Comparison of ENCODE assay signal across 8 cellular contexts in genomic region chr19:12035220-12036172, GRCh38. TPM values are rescaled to one million over a fixed set of nuclear protein-coding genes. Genes with fewer than 3 reads are reported as not detected.
DNase-seq lines count a peak whose midpoint lies in the region; ATAC-seq and TF ChIP-seq lines count a peak whose summit lies in the region.

Gene ZNF433 (minus strand): TSS chr19:12035679. CDS start chr19:12035539, 140 bp downstream.

- peak; percentile 97 for ATAC-seq in HG02642 (IDR thresholded peaks at IDR 0.05; ENCODE audit: poor library complexity, unreplicated experiment)

- H3K27ac ChIP-seq in coronary artery: peak within 1 kb of the TSS; percentile 69 to 93

- intact Hi-C loops in activated CD4-positive, alpha-beta T cell treated with anti-CD3 and anti-CD28 coated beads, Interleukin-2, amount 10 ng/mL, durations not matched to agents 24 days and 14 days (cut with micrococcal nuclease): no loop called here

- H3K27me3 Mint-ChIP-seq in activated CD4-positive, alpha-beta T cell treated with anti-CD3 and anti-CD28 coated beads, Interleukin-2, amount 10 ng/mL, durations not matched to agents 24 days and 14 days: no peaks in the 10 kb centered on the region

- H3K4me3 Mint-ChIP-seq in activated CD4-positive, alpha-beta T cell treated with anti-CD3 and anti-CD28 coated beads, Interleukin-2, amount 10 ng/mL, durations not matched to agents 24 days and 14 days: peak within 1 kb of the TSS; percentile 72

- H3K4me1 Mint-ChIP-seq in activated CD4-positive, alpha-beta T cell treated with anti-CD3 and anti-CD28 coated beads, Interleukin-2, amount 10 ng/mL, durations not matched to agents 24 days and 14 days: no peaks in the 10 kb centered on the region

- H3K9me3 Mint-ChIP-seq in activated CD4-positive, alpha-beta T cell treated with anti-CD3 and anti-CD28 coated beads, Interleukin-2, amount 10 ng/mL, durations not matched to agents 24 days and 14 days: peaks cover 18% of the 10 kb centered on the region

- peak; percentile 42 for DNase-seq in GM04503 (ENCODE audit: low read depth)
- peak; percentile 67 for DNase-seq in NCI-H2227 treated with DMSO at 0.1 percent for 48 hours (lab: John Stamatoyannopoulos, UW)
- DNase-seq in activated CD4-positive, alpha-beta T cell treated with anti-CD3 and anti-CD28 coated beads, Interleukin-2, amount 10 ng/mL, durations not matched to agents 24 days and 14 days: peak; percentile 79
- peak; percentile 95 for DNase-seq in coronary artery (ENCODE audit: low spot score)
- DNase-seq in kidney glomerular epithelial cell (lab: John Stamatoyannopoulos, UW): peak; percentile 53
- peak; percentile 38 to 73 (median 65) for DNase-seq in stimulated activated CD4-positive, alpha-beta T cell treated with anti-CD3 and anti-CD28 coated beads, Interleukin-12 subunit alpha, Interleukin-12 subunit beta, amount 100 ng/mL, for 48 hours (ENCODE audit: low read depth in 2 of 3, low spot score in 1 of 3)
- no peak for DNase-seq in NCI-H1694 treated with DMSO at 0.1 percent for 48 hours (lab: John Stamatoyannopoulos, UW)

- peak within 1 kb of the TSS; percentile 96 for H3K4me3 ChIP-seq in coronary artery

- no peak for TF ChIP-seq CTCF in coronary artery (IDR thresholded peaks at IDR 0.05)

- peak within 1 kb of the TSS; percentile 28 for H3K27ac Mint-ChIP-seq in activated CD4-positive, alpha-beta T cell treated with anti-CD3 and anti-CD28 coated beads, Interleukin-2, amount 10 ng/mL, durations not matched to agents 24 days and 14 days

- peaks cover 3% of the 10 kb centered on the region for H3K36me3 Mint-ChIP-seq in activated CD4-positive, alpha-beta T cell treated with anti-CD3 and anti-CD28 coated beads, Interleukin-2, amount 10 ng/mL, durations not matched to agents 24 days and 14 days (ENCODE audit: low read depth)

RNA-seq across cellular contexts. Expression of gene ZNF433, which starts in this region (rescaled TPM):
- total RNA-seq in activated CD4-positive, alpha-beta T cell treated with anti-CD3 and anti-CD28 coated beads, Interleukin-2, amount 10 ng/mL, durations not matched to agents 24 days and 14 days: 0.14 and 0.21 TPM in 2 replicates

Comparison
In these comparisons a context has a peak if more than half of its experiments do, and no peak if none do; other contexts are left out.
1. Peak in DNase-seq in activated CD4-positive, alpha-beta T cell treated with anti-CD3 and anti-CD28 coated beads, Interleukin-2, amount 10 ng/mL, durations not matched to agents 24 days and 14 days; RNA of the gene not detected or under 1 TPM.